9 cellular contexts compared by ENCODE assay signal in the genomic region with DNA sequence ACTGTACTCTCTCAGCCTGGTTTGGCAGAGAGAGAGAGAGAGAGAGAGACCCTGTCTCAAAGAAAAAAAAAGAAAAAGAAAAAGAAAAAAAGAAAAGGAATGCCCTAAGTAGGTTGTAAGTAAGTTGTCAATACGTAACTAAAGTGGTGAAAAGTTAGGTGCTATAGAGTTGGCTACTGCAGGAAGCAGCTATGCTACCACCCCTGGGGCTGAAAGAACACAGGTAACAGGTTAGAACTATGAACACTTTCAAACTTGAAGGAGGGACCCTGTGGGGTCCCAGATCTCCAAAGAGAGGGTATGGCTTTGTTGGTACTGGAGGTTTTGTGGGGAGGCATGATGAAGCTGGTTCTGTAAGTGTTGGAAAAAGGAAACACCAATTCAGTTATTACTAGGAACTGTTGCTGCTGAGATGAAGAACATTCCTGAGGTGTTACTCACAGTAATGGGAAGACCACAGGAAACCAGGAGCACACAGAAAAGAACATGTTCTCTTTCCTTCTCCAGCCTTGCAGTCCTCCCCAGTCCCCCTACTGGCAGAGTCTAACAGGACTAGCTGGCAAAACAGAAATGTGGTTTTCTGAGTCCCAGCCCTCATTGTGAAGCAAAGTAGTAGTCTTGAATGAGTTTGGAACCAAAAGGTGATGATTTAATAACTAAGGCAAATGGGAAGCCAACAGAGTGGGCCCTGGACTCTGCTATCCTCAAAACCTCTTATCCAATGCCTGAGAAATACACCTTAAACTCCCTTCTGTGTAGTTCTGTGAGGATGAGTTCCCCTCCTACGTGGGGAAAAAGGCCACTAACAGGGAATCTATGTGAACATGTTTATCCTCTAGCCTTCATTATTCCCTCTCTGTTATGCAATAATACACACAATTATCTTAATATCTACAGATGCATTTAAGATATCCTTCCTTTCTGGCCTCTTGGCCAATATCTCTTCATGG.
DNase-seq lines count a peak whose midpoint lies in the region; ATAC-seq and TF ChIP-seq lines count a peak whose summit lies in the region.
"Had no signal": no experiment of that assay in that cellular context is flagged by ENCODE, and none has a peak within 500 bp of the region (broad histone marks: within the 10 kb centered on the region; RNA-seq: fewer than 3 reads in every experiment).

No MANE protein-coding gene starts in this region.

- TF ChIP-seq CTCF in heart left ventricle (IDR thresholded peaks at IDR 0.05) (peak in 3 of 12 donors; percentile 14 to 41 (median 22)), fibroblast of pulmonary artery (IDR thresholded peaks at IDR 0.05; ENCODE audit: low read length, missing control alignments) (peak; percentile 92), upper lobe of right lung (IDR thresholded peaks at IDR 0.05) (peak; percentile 13)

- peaks cover 7% of the 10 kb centered on the region for H3K27me3 Mint-ChIP-seq in activated CD4-positive, alpha-beta memory T cell treated with anti-CD3 and anti-CD28 coated beads, Interleukin-2, amount 10 ng/mL, durations not matched to agents 7 days and 5 days

- ATAC-seq in heart left ventricle (peak in 3 of 4 donors; percentile 54 to 72 (median 61)), Right ventricle myocardium inferior (no peak), upper lobe of right lung (no peak), GM21619 (IDR thresholded peaks at IDR 0.05; ENCODE audit: unreplicated experiment) (no peak)

- TF ChIP-seq POLR2A in heart left ventricle (IDR thresholded peaks at IDR 0.05), result no peak

- H3K4me1 ChIP-seq in heart left ventricle (no peaks in the 10 kb centered on the region), upper lobe of right lung (no peaks in the 10 kb centered on the region)
- H3K4me1 ChIP-seq: HAP-1 had no signal

- no peaks in the 10 kb centered on the region for H3K27me3 ChIP-seq in heart left ventricle
- no peaks in the 10 kb centered on the region for H3K27me3 ChIP-seq in upper lobe of right lung

- no peak for DNase-seq in heart left ventricle
- DNase-seq in Right ventricle myocardium inferior (ENCODE audit: missing footprints), result no peak
- DNase-seq in RPMI7951 (ENCODE audit: low read depth), result peak; percentile 95
- DNase-seq in fibroblast of pulmonary artery (ENCODE audit: low read depth), result peak; percentile 96
- DNase-seq in upper lobe of right lung, result no peak
- DNase-seq in retina, result no peak
- no peak for DNase-seq in activated CD4-positive, alpha-beta memory T cell treated with anti-CD3 and anti-CD28 coated beads, Interleukin-2, amount 10 ng/mL, durations not matched to agents 7 days and 5 days

- intact Hi-C loops in heart left ventricle (cut with DNase I) (loop anchor here in 3 of 10 donors (10.0 kb wide), 2 partner anchors 145 to 405 kb away; no protein-coding TSS in a partner anchor), Right ventricle myocardium inferior (cut with DNase I) (loop anchor here (10.0 kb wide), 2 partner anchors 145 to 355 kb away; no protein-coding TSS in a partner anchor), upper lobe of right lung (cut with DNase I) (no loop called here)

- CTCF ChIA-PET in activated CD4-positive, alpha-beta memory T cell treated with anti-CD3 and anti-CD28 coated beads, Interleukin-2, amount 10 ng/mL, durations not matched to agents 7 days and 5 days (lab: Charles Lee), result interaction anchor here (1.5 kb wide), 1 partner anchor 9 kb away, joined by 6 read pairs; no protein-coding TSS in a partner anchor

- no peak overlapping the region for H3K27ac Mint-ChIP-seq in activated CD4-positive, alpha-beta memory T cell treated with anti-CD3 and anti-CD28 coated beads, Interleukin-2, amount 10 ng/mL, durations not matched to agents 7 days and 5 days

- 44 to 73% (median 60%) methylated on average over 2 of the region's 2 CpGs for WGBS in heart left ventricle, 4 donors

- H3K9me3 ChIP-seq in heart left ventricle (no peaks in the 10 kb centered on the region), upper lobe of right lung (no peaks in the 10 kb centered on the region)
- H3K9me3 ChIP-seq: HAP-1 had no signal

- peak overlapping the region in 1 of 12 donors; percentile 18 for H3K27ac ChIP-seq in heart left ventricle
- no peak overlapping the region for H3K27ac ChIP-seq in upper lobe of right lung

- H3K9me3 Mint-ChIP-seq in activated CD4-positive, alpha-beta memory T cell treated with anti-CD3 and anti-CD28 coated beads, Interleukin-2, amount 10 ng/mL, durations not matched to agents 7 days and 5 days, result no peaks in the 10 kb centered on the region

- no peaks in the 10 kb centered on the region for H3K4me1 Mint-ChIP-seq in activated CD4-positive, alpha-beta memory T cell treated with anti-CD3 and anti-CD28 coated beads, Interleukin-2, amount 10 ng/mL, durations not matched to agents 7 days and 5 days

- H3K4me3 ChIP-seq in heart left ventricle, result no peak overlapping the region
- H3K4me3 ChIP-seq in fibroblast of pulmonary artery (replicated peaks; ENCODE audit: low read depth, low read length), result no peak overlapping the region
- H3K4me3 ChIP-seq in upper lobe of right lung, result no peak overlapping the region
- H3K4me3 ChIP-seq: HAP-1 had no signal

- H3K4me3 Mint-ChIP-seq in activated CD4-positive, alpha-beta memory T cell treated with anti-CD3 and anti-CD28 coated beads, Interleukin-2, amount 10 ng/mL, durations not matched to agents 7 days and 5 days, result no peak overlapping the region

- no peaks in the 10 kb centered on the region for H3K36me3 Mint-ChIP-seq in activated CD4-positive, alpha-beta memory T cell treated with anti-CD3 and anti-CD28 coated beads, Interleukin-2, amount 10 ng/mL, durations not matched to agents 7 days and 5 days (ENCODE audit: low read depth)

- POLR2A ChIA-PET in activated CD4-positive, alpha-beta memory T cell treated with anti-CD3 and anti-CD28 coated beads, Interleukin-2, amount 10 ng/mL, durations not matched to agents 7 days and 5 days (lab: Charles Lee), result no interaction called here

- H3K36me3 ChIP-seq in heart left ventricle (no peaks in the 10 kb centered on the region), upper lobe of right lung (no peaks in the 10 kb centered on the region)
- H3K36me3 ChIP-seq: HAP-1 had no signal

Comparison
In these comparisons a context has a peak if more than half of its experiments do, and no peak if none do; other contexts are left out.
1. ATAC-seq: peak in heart left ventricle (3 of 4); none in Right ventricle myocardium inferior (single experiment), upper lobe of right lung (single experiment) and GM21619 (single experiment).
2. DNase-seq: peak in RPMI7951 (single experiment) and fibroblast of pulmonary artery (single experiment); none in heart left ventricle (0 of 5), Right ventricle myocardium inferior (single experiment), upper lobe of right lung (single experiment), retina (single experiment) and activated CD4-positive, alpha-beta memory T cell treated with anti-CD3 and anti-CD28 coated beads, Interleukin-2, amount 10 ng/mL, durations not matched to agents 7 days and 5 days (single experiment).